In the genomic region with DNA sequence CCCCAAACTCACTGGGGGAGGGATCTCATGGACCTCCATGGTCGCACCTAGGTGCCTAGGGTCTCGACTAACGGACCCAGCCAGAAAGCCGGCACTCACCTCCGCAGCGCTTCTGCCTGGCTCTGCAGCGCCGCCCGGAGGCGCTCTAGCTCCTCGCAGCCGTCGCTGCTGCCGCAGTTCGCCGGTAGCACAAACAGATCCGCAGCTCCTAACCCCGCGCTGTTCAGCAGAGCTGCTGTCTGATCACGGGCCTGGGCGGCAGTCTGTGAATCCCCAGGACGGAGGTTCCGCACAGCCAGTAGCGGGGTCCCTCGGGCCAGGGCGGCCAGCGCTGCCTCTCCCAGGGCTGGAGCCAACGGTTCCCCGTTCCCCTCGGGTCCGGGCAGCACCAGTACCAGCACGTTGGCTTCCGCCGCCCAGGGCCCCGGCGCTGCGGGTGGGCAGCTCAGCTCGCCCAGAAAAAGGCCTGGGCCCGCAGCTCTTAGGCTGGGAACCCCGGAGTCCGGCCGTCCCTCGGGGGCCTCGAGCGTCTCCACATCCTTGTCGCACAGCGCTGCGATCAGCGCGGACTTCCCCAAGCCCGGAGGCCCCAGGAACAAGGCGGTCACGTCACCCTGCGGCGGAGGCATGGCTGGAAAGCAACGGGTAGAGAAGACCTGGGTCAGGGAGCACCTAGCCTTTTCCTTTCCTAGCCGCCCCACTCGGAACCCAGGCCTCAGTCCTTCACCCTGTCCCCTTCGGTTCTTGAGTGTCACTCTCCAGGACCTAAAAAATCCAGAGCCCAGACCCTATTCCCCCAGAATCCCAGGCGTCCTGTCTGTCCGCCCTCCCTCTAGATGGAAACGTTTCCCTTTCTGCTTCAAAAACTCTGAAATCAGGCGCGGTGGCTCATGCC, we compare ENCODE assay signal across 1 cellular context.
TF ChIP-seq lines count a peak whose summit lies in the region.

No MANE protein-coding gene starts in this region.

TF ChIP-seq in HEK293, 187 proteins besides CTCF, POLR2A, EP300 and RAD21 (continued from another document):
- TF ChIP-seq, protein P1, sequence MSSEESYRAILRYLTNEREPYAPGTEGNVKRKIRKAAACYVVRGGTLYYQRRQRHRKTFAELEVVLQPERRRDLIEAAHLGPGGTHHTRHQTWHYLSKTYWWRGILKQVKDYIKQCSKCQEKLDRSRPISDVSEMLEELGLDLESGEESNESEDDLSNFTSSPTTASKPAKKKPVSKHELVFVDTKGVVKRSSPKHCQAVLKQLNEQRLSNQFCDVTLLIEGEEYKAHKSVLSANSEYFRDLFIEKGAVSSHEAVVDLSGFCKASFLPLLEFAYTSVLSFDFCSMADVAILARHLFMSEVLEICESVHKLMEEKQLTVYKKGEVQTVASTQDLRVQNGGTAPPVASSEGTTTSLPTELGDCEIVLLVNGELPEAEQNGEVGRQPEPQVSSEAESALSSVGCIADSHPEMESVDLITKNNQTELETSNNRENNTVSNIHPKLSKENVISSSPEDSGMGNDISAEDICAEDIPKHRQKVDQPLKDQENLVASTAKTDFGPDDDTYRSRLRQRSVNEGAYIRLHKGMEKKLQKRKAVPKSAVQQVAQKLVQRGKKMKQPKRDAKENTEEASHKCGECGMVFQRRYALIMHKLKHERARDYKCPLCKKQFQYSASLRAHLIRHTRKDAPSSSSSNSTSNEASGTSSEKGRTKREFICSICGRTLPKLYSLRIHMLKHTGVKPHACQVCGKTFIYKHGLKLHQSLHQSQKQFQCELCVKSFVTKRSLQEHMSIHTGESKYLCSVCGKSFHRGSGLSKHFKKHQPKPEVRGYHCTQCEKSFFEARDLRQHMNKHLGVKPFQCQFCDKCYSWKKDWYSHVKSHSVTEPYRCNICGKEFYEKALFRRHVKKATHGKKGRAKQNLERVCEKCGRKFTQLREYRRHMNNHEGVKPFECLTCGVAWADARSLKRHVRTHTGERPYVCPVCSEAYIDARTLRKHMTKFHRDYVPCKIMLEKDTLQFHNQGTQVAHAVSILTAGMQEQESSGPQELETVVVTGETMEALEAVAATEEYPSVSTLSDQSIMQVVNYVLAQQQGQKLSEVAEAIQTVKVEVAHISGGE (tag by site-specific recombination; conservative IDR thresholded peaks at IDR 0.05; ENCODE audit: low read depth), result peak; percentile 6; the same call in 1 of the 2 replicates
- TF ChIP-seq ZNF777 (tag by site-specific recombination; IDR thresholded peaks at IDR 0.05; ENCODE audit: borderline replicate concordance), result 0 out of 2 replicates have a peak, but pooled peaks have one; percentile 23
- no peak for TF ChIP-seq ZNF501 (tag by site-specific recombination; IDR thresholded peaks at IDR 0.05)
- TF ChIP-seq ZNF169 (tag by site-specific recombination; IDR thresholded peaks at IDR 0.05), result 0 out of 2 replicates have a peak, but pooled peaks have one; percentile 61
- peak; percentile 76 for TF ChIP-seq OSR2 (tag by site-specific recombination; IDR thresholded peaks at IDR 0.05)
- no peak for TF ChIP-seq ZNF214 (tag by site-specific recombination; IDR thresholded peaks at IDR 0.05; ENCODE audit: borderline replicate concordance)
- TF ChIP-seq SETDB1 (IDR thresholded peaks at IDR 0.05; ENCODE audit: insufficient read length, low read length), result no peak
- TF ChIP-seq, protein P2, sequence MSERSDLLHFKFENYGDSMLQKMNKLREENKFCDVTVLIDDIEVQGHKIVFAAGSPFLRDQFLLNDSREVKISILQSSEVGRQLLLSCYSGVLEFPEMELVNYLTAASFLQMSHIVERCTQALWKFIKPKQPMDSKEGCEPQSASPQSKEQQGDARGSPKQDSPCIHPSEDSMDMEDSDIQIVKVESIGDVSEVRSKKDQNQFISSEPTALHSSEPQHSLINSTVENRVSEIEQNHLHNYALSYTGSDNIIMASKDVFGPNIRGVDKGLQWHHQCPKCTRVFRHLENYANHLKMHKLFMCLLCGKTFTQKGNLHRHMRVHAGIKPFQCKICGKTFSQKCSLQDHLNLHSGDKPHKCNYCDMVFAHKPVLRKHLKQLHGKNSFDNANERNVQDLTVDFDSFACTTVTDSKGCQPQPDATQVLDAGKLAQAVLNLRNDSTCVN (tag by site-specific recombination; optimal IDR thresholded peaks at IDR 0.05), result peak; percentile 17
- no peak for TF ChIP-seq ZNF610 (tag by site-specific recombination; IDR thresholded peaks at IDR 0.05; ENCODE audit: borderline replicate concordance)
- TF ChIP-seq ZNF654 (tag by site-specific recombination; IDR thresholded peaks at IDR 0.05; ENCODE audit: low read depth), result peak; percentile 57
- TF ChIP-seq, protein P3, sequence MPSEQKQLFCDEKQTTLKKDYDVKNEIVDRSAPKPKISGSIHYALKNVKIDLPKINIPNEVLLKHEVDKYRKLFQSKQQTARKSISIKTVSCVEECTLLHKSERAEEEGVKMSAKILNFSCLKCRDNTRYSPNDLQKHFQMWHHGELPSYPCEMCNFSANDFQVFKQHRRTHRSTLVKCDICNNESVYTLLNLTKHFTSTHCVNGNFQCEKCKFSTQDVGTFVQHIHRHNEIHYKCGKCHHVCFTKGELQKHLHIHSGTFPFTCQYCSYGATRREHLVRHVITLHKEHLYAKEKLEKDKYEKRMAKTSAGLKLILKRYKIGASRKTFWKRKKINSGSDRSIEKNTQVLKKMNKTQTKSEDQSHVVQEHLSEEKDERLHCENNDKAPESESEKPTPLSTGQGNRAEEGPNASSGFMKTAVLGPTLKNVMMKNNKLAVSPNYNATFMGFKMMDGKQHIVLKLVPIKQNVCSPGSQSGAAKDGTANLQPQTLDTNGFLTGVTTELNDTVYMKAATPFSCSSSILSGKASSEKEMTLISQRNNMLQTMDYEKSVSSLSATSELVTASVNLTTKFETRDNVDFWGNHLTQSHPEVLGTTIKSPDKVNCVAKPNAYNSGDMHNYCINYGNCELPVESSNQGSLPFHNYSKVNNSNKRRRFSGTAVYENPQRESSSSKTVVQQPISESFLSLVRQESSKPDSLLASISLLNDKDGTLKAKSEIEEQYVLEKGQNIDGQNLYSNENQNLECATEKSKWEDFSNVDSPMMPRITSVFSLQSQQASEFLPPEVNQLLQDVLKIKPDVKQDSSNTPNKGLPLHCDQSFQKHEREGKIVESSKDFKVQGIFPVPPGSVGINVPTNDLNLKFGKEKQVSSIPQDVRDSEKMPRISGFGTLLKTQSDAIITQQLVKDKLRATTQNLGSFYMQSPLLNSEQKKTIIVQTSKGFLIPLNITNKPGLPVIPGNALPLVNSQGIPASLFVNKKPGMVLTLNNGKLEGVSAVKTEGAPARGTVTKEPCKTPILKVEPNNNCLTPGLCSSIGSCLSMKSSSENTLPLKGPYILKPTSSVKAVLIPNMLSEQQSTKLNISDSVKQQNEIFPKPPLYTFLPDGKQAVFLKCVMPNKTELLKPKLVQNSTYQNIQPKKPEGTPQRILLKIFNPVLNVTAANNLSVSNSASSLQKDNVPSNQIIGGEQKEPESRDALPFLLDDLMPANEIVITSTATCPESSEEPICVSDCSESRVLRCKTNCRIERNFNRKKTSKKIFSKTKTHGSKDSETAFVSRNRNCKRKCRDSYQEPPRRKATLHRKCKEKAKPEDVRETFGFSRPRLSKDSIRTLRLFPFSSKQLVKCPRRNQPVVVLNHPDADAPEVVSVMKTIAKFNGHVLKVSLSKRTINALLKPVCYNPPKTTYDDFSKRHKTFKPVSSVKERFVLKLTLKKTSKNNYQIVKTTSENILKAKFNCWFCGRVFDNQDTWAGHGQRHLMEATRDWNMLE (tag by site-specific recombination; conservative IDR thresholded peaks at IDR 0.05; ENCODE audit: low read depth), result no peak
- no peak for TF ChIP-seq ZNF48 (tag by site-specific recombination; IDR thresholded peaks at IDR 0.05)
- 0 out of 2 replicates have a peak, but pooled peaks have one; percentile 35 for TF ChIP-seq ZSCAN30 (tag by site-specific recombination; IDR thresholded peaks at IDR 0.05)
- TF ChIP-seq ZNF157 (tag by site-specific recombination; IDR thresholded peaks at IDR 0.05), result no peak
- peak; percentile 67; the same call in 1 of the 2 replicates for TF ChIP-seq ZNF2 (tag by site-specific recombination; IDR thresholded peaks at IDR 0.05)
- no peak for TF ChIP-seq ZNF830 (tag by site-specific recombination; IDR thresholded peaks at IDR 0.05; ENCODE audit: low read depth)
- 0 out of 2 replicates have a peak, but pooled peaks have one; percentile 13 for TF ChIP-seq SP7 (tag by site-specific recombination; IDR thresholded peaks at IDR 0.05)
- TF ChIP-seq, protein P4, sequence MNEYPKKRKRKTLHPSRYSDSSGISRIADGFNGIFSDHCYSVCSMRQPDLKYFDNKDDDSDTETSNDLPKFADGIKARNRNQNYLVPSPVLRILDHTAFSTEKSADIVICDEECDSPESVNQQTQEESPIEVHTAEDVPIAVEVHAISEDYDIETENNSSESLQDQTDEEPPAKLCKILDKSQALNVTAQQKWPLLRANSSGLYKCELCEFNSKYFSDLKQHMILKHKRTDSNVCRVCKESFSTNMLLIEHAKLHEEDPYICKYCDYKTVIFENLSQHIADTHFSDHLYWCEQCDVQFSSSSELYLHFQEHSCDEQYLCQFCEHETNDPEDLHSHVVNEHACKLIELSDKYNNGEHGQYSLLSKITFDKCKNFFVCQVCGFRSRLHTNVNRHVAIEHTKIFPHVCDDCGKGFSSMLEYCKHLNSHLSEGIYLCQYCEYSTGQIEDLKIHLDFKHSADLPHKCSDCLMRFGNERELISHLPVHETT (tag by site-specific recombination; IDR thresholded peaks at IDR 0.05), result no peak
- 0 out of 2 replicates have a peak, but pooled peaks have one; percentile 15 for TF ChIP-seq WT1 (tag by site-specific recombination; IDR thresholded peaks at IDR 0.05)
- no peak for TF ChIP-seq ZNF211 (tag by site-specific recombination; IDR thresholded peaks at IDR 0.05; ENCODE audit: low read depth)
- no peak for TF ChIP-seq ZNF266 (tag by site-specific recombination; IDR thresholded peaks at IDR 0.05; ENCODE audit: low read depth)
